Comparison of ENCODE assay signal across 1 cellular context in the genomic region with DNA sequence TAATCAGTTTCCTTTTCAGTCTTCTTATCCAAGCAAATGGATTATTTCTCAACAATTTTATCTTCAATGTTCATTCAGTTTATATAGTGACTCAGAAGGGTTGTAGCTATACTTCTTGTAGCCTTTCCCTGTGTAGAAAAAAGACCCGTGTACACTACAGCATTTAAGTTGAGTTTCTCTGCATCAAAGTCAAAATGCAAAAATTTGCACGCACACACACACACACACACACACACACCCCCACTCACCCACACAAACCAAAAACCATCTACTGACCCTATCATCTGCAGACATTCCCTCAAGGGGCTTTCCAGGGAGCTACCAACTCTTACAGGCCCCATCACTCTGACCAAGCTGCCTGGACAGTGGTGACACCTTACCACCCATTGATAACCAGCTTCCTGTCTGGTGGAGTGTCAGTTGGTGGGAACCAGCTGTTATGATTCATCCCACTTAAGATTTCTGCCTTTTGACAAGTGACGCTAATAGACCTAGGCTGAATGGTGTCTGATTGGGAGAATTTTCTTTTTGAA.
TF ChIP-seq lines count a peak whose summit lies in the region.

No MANE protein-coding gene starts in this region.

TF ChIP-seq in GM12878, 131 proteins besides CTCF, POLR2A, EP300 and RAD21 (continued from another document):
- TF ChIP-seq, protein P1, sequence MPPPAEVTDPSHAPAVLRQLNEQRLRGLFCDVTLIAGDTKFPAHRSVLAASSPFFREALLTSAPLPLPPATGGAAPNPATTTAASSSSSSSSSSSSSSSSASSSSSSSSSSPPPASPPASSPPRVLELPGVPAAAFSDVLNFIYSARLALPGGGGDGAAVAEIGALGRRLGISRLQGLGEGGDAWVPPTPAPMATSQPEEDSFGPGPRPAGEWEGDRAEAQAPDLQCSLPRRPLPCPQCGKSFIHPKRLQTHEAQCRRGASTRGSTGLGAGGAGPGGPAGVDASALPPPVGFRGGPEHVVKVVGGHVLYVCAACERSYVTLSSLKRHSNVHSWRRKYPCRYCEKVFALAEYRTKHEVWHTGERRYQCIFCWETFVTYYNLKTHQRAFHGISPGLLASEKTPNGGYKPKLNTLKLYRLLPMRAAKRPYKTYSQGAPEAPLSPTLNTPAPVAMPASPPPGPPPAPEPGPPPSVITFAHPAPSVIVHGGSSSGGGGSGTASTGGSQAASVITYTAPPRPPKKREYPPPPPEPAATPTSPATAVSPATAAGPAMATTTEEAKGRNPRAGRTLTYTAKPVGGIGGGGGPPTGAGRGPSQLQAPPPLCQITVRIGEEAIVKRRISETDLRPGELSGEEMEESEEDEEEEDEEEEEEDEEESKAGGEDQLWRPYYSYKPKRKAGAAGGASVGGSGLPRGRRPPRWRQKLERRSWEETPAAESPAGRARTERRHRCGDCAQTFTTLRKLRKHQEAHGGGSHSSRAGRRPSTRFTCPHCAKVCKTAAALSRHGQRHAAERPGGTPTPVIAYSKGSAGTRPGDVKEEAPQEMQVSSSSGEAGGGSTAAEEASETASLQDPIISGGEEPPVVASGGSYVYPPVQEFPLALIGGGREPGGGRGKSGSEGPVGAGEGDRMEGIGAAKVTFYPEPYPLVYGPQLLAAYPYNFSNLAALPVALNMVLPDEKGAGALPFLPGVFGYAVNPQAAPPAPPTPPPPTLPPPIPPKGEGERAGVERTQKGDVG (CRISPR knock-in tag; IDR thresholded peaks at IDR 0.05), result no peak
- TF ChIP-seq TAF1 (IDR thresholded peaks at IDR 0.05; ENCODE audit: borderline replicate concordance, low read depth, low read length) (no peak), JUND (IDR thresholded peaks at IDR 0.05; ENCODE audit: low read depth, low read length) (no peak), KAT2A (conservative IDR thresholded peaks at IDR 0.05; ENCODE audit: control insufficient read depth, low read depth, low read length) (no peak), PML (IDR thresholded peaks at IDR 0.05; ENCODE audit: low read length) (no peak), NFIC (IDR thresholded peaks at IDR 0.05; ENCODE audit: low read depth, low read length) (peak; percentile 84), SMARCA5 (IDR thresholded peaks at IDR 0.05) (no peak), KDM1A (IDR thresholded peaks at IDR 0.05; ENCODE audit: borderline replicate concordance) (no peak), KLF5 (IDR thresholded peaks at IDR 0.05; ENCODE audit: partially characterized antibody) (no peak), IKZF2 (IDR thresholded peaks at IDR 0.05) (peak; percentile 91 to 94), ZSCAN29 (IDR thresholded peaks at IDR 0.05) (no peak), MYC (IDR thresholded peaks at IDR 0.05; ENCODE audit: insufficient read depth, insufficient read length, insufficient replicate concordance, low read length, severe bottlenecking) (no peak), SUZ12 (IDR thresholded peaks at IDR 0.05; ENCODE audit: unreplicated experiment) (no peak), SMAD5 (IDR thresholded peaks at IDR 0.05; ENCODE audit: low read depth) (no peak), IRF4 (IDR thresholded peaks at IDR 0.05; ENCODE audit: low read depth, low read length) (peak; percentile 71), RAD51 (IDR thresholded peaks at IDR 0.05) (no peak)
- TF ChIP-seq, protein P2, sequence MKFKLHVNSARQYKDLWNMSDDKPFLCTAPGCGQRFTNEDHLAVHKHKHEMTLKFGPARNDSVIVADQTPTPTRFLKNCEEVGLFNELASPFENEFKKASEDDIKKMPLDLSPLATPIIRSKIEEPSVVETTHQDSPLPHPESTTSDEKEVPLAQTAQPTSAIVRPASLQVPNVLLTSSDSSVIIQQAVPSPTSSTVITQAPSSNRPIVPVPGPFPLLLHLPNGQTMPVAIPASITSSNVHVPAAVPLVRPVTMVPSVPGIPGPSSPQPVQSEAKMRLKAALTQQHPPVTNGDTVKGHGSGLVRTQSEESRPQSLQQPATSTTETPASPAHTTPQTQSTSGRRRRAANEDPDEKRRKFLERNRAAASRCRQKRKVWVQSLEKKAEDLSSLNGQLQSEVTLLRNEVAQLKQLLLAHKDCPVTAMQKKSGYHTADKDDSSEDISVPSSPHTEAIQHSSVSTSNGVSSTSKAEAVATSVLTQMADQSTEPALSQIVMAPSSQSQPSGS (IDR thresholded peaks at IDR 0.05; ENCODE audit: low read length), result peak; percentile 87
- TF ChIP-seq, protein P3, sequence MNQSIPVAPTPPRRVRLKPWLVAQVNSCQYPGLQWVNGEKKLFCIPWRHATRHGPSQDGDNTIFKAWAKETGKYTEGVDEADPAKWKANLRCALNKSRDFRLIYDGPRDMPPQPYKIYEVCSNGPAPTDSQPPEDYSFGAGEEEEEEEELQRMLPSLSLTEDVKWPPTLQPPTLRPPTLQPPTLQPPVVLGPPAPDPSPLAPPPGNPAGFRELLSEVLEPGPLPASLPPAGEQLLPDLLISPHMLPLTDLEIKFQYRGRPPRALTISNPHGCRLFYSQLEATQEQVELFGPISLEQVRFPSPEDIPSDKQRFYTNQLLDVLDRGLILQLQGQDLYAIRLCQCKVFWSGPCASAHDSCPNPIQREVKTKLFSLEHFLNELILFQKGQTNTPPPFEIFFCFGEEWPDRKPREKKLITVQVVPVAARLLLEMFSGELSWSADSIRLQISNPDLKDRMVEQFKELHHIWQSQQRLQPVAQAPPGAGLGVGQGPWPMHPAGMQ (IDR thresholded peaks at IDR 0.05; ENCODE audit: borderline replicate concordance), result 0 out of 2 replicates have a peak, but pooled peaks have one; percentile 39
